Comparison of ENCODE assay signal across 1 cellular context in the genomic region with DNA sequence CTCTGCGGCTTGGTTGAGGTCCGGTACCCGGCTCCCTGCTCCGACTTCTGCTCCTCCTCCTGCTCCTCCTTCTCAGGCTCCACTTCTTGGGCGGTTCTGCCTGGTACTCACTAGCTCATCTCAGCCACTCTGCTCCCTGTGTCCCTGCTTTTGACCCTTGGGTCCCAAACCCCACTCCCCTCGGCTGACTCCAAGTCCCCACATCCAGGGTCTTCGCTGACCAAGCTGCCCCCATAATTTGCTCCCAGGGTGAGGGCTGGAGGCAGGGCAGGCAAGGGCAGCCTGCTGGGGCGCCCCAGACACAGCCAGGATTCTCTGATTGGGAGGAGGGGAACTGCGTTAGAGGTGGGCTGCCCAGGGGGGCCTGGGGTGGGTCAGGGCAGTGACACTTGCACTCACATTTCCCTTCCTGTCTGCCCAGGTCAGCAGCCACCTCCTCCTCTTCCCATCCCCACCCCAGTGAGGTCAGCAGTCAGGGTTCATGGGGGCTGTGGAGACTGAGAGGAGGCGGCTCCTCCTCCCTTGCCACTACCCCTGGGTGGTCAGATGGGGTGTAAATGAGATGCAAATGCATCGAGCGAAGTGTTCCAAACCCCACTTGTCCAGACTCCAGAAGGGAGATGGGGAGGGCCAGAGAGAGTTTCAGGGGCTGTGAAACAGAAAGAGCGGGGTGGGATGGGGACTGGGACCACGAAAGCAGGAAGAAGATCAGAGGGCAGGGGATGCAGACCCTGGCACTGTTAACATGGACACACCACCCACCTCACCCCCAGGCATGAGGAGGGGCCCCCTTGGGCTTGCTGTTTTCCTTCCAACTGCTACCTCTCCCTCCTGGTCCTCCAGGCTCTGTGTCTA.
TF ChIP-seq lines count a peak whose summit lies in the region.

No MANE protein-coding gene starts in this region.

TF ChIP-seq in IMR-90, 13 proteins besides CTCF, POLR2A, EP300 and RAD21:
- no peak for TF ChIP-seq SMC3 (IDR thresholded peaks at IDR 0.05; ENCODE audit: low read depth, low read length)
- TF ChIP-seq BHLHE40 (IDR thresholded peaks at IDR 0.05; ENCODE audit: low read depth, low read length): no peak
- no peak for TF ChIP-seq CHD1 (IDR thresholded peaks at IDR 0.05; ENCODE audit: low read depth, low read length)
- no peak for TF ChIP-seq RFX5 (IDR thresholded peaks at IDR 0.05; ENCODE audit: low read depth, low read length)
- TF ChIP-seq FOS (IDR thresholded peaks at IDR 0.05; ENCODE audit: low read depth, low read length): no peak
- no peak for TF ChIP-seq MAZ (IDR thresholded peaks at IDR 0.05; ENCODE audit: borderline replicate concordance, low read depth, low read length)
- no peak for TF ChIP-seq MXI1 (IDR thresholded peaks at IDR 0.05; ENCODE audit: borderline replicate concordance, low read depth, low read length)
- TF ChIP-seq RCOR1 (IDR thresholded peaks at IDR 0.05; ENCODE audit: insufficient replicate concordance, low read length): no peak
- no peak for TF ChIP-seq CEBPB (IDR thresholded peaks at IDR 0.05; ENCODE audit: low read depth, low read length)
- TF ChIP-seq MAFK (IDR thresholded peaks at IDR 0.05; ENCODE audit: low read depth, low read length): no peak
